Comparison of ENCODE assay signal across 1 cellular context in the genomic region with DNA sequence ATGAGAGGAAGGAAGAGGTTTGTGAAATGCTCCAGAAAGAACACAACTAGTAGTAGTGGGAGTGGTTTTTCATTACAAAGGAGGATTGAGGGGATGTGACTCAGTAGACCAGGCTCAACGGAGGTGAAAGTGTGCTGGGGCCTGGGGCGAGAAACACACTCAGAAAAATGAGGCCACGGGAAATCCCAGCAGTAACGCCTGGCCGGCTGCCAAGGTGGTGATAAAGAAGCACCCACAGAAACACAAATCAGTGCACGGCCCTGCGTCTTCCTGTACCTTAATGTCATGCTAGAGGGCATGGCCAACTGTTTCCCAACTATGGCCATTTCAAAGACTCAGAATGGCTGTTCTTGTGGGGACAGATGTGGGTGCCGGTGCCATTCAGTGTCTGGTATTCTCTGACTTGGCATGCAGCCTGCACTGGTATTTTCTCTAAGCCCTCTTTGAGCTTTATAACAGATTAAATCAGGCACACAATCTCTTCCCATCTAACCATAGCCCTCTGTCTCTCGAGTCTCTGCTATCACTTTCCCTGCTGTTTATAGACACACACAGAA.
TF ChIP-seq lines count a peak whose summit lies in the region.

No MANE protein-coding gene starts in this region.

TF ChIP-seq in GM12878, 131 proteins besides CTCF, POLR2A, EP300 and RAD21 (continued from another document):
- TF ChIP-seq CHD1 (IDR thresholded peaks at IDR 0.05; ENCODE audit: low read depth, low read length) (no peak), IRF4 (IDR thresholded peaks at IDR 0.05; ENCODE audit: low read depth, low read length) (peak; percentile 36; the same call in 1 of the 2 replicates), KAT2A (conservative IDR thresholded peaks at IDR 0.05; ENCODE audit: control insufficient read depth, low read depth, low read length) (no peak), FOXM1 (IDR thresholded peaks at IDR 0.05; ENCODE audit: low read depth, low read length) (no peak), CBX5 (IDR thresholded peaks at IDR 0.05; ENCODE audit: low read depth) (no peak), RUNX3 (IDR thresholded peaks at IDR 0.05; ENCODE audit: low read length) (peak; percentile 44; the same call in 1 of the 2 replicates), SMAD5 (IDR thresholded peaks at IDR 0.05; ENCODE audit: low read depth) (no peak), ZNF24 (IDR thresholded peaks at IDR 0.05) (no peak), RCOR1 (conservative IDR thresholded peaks at IDR 0.05; ENCODE audit: low read depth, low read length) (0 out of 2 replicates have a peak, but pooled peaks have one; percentile 72), NFIC (IDR thresholded peaks at IDR 0.05; ENCODE audit: low read depth, low read length) (no peak), TARDBP (IDR thresholded peaks at IDR 0.05; ENCODE audit: borderline replicate concordance) (no peak), BMI1 (IDR thresholded peaks at IDR 0.05; ENCODE audit: borderline replicate concordance) (no peak), SPI1 (IDR thresholded peaks at IDR 0.05; ENCODE audit: borderline replicate concordance, insufficient read depth, low read depth, low read length) (no peak), KDM1A (IDR thresholded peaks at IDR 0.05; ENCODE audit: borderline replicate concordance) (no peak), NR2C1 (IDR thresholded peaks at IDR 0.05) (no peak), FOS (IDR thresholded peaks at IDR 0.05; ENCODE audit: borderline replicate concordance, extremely low read depth, insufficient read length) (no peak), POLR2AphosphoS2 (IDR thresholded peaks at IDR 0.05; ENCODE audit: low read depth, low read length) (no peak), SIN3A (IDR thresholded peaks at IDR 0.05; ENCODE audit: low read depth, low read length) (no peak), MTA2 (IDR thresholded peaks at IDR 0.05; ENCODE audit: low read depth) (no peak), SREBF1 (IDR thresholded peaks at IDR 0.05; ENCODE audit: low read length) (no peak), PML (IDR thresholded peaks at IDR 0.05; ENCODE audit: low read length) (no peak), MYC (IDR thresholded peaks at IDR 0.05; ENCODE audit: insufficient read depth, insufficient read length, insufficient replicate concordance, low read length, severe bottlenecking) (no peak), ZNF384 (IDR thresholded peaks at IDR 0.05; ENCODE audit: borderline replicate concordance, low read depth, low read length) (no peak), MEF2A (IDR thresholded peaks at IDR 0.05; ENCODE audit: insufficient read depth, low read depth, low read length) (no peak), CBX3 (IDR thresholded peaks at IDR 0.05; ENCODE audit: borderline replicate concordance, low read depth) (no peak), PAX8 (IDR thresholded peaks at IDR 0.05) (no peak), TCF7 (IDR thresholded peaks at IDR 0.05; ENCODE audit: borderline replicate concordance) (no peak), RELA (IDR thresholded peaks at IDR 0.05; ENCODE audit: borderline replicate concordance, partially characterized antibody) (no peak), SMAD1 (IDR thresholded peaks at IDR 0.05; ENCODE audit: low read depth, partially characterized antibody) (peak; percentile 86), BHLHE40 (IDR thresholded peaks at IDR 0.05; ENCODE audit: borderline replicate concordance in 1 of 2, low read depth in 2 of 2, low read length in 1 of 2) (peak in 1 of 2 experiments; percentile 22; a peak in 1 of 4 replicates), STAT1 (conservative IDR thresholded peaks at IDR 0.05) (no peak)
- TF ChIP-seq, protein P1, sequence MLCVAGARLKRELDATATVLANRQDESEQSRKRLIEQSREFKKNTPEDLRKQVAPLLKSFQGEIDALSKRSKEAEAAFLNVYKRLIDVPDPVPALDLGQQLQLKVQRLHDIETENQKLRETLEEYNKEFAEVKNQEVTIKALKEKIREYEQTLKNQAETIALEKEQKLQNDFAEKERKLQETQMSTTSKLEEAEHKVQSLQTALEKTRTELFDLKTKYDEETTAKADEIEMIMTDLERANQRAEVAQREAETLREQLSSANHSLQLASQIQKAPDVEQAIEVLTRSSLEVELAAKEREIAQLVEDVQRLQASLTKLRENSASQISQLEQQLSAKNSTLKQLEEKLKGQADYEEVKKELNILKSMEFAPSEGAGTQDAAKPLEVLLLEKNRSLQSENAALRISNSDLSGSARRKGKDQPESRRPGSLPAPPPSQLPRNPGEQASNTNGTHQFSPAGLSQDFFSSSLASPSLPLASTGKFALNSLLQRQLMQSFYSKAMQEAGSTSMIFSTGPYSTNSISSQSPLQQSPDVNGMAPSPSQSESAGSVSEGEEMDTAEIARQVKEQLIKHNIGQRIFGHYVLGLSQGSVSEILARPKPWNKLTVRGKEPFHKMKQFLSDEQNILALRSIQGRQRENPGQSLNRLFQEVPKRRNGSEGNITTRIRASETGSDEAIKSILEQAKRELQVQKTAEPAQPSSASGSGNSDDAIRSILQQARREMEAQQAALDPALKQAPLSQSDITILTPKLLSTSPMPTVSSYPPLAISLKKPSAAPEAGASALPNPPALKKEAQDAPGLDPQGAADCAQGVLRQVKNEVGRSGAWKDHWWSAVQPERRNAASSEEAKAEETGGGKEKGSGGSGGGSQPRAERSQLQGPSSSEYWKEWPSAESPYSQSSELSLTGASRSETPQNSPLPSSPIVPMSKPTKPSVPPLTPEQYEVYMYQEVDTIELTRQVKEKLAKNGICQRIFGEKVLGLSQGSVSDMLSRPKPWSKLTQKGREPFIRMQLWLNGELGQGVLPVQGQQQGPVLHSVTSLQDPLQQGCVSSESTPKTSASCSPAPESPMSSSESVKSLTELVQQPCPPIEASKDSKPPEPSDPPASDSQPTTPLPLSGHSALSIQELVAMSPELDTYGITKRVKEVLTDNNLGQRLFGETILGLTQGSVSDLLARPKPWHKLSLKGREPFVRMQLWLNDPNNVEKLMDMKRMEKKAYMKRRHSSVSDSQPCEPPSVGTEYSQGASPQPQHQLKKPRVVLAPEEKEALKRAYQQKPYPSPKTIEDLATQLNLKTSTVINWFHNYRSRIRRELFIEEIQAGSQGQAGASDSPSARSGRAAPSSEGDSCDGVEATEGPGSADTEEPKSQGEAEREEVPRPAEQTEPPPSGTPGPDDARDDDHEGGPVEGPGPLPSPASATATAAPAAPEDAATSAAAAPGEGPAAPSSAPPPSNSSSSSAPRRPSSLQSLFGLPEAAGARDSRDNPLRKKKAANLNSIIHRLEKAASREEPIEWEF (IDR thresholded peaks at IDR 0.05; ENCODE audit: insufficient replicate concordance, low read depth, low read length): no peak
- TF ChIP-seq, protein P2, sequence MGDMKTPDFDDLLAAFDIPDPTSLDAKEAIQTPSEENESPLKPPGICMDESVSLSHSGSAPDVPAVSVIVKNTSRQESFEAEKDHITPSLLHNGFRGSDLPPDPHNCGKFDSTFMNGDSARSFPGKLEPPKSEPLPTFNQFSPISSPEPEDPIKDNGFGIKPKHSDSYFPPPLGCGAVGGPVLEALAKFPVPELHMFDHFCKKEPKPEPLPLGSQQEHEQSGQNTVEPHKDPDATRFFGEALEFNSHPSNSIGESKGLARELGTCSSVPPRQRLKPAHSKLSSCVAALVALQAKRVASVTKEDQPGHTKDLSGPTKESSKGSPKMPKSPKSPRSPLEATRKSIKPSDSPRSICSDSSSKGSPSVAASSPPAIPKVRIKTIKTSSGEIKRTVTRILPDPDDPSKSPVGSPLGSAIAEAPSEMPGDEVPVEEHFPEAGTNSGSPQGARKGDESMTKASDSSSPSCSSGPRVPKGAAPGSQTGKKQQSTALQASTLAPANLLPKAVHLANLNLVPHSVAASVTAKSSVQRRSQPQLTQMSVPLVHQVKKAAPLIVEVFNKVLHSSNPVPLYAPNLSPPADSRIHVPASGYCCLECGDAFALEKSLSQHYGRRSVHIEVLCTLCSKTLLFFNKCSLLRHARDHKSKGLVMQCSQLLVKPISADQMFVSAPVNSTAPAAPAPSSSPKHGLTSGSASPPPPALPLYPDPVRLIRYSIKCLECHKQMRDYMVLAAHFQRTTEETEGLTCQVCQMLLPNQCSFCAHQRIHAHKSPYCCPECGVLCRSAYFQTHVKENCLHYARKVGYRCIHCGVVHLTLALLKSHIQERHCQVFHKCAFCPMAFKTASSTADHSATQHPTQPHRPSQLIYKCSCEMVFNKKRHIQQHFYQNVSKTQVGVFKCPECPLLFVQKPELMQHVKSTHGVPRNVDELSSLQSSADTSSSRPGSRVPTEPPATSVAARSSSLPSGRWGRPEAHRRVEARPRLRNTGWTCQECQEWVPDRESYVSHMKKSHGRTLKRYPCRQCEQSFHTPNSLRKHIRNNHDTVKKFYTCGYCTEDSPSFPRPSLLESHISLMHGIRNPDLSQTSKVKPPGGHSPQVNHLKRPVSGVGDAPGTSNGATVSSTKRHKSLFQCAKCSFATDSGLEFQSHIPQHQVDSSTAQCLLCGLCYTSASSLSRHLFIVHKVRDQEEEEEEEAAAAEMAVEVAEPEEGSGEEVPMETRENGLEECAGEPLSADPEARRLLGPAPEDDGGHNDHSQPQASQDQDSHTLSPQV (IDR thresholded peaks at IDR 0.05): no peak
- TF ChIP-seq, protein P3, sequence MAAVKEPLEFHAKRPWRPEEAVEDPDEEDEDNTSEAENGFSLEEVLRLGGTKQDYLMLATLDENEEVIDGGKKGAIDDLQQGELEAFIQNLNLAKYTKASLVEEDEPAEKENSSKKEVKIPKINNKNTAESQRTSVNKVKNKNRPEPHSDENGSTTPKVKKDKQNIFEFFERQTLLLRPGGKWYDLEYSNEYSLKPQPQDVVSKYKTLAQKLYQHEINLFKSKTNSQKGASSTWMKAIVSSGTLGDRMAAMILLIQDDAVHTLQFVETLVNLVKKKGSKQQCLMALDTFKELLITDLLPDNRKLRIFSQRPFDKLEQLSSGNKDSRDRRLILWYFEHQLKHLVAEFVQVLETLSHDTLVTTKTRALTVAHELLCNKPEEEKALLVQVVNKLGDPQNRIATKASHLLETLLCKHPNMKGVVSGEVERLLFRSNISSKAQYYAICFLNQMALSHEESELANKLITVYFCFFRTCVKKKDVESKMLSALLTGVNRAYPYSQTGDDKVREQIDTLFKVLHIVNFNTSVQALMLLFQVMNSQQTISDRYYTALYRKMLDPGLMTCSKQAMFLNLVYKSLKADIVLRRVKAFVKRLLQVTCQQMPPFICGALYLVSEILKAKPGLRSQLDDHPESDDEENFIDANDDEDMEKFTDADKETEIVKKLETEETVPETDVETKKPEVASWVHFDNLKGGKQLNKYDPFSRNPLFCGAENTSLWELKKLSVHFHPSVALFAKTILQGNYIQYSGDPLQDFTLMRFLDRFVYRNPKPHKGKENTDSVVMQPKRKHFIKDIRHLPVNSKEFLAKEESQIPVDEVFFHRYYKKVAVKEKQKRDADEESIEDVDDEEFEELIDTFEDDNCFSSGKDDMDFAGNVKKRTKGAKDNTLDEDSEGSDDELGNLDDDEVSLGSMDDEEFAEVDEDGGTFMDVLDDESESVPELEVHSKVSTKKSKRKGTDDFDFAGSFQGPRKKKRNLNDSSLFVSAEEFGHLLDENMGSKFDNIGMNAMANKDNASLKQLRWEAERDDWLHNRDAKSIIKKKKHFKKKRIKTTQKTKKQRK (IDR thresholded peaks at IDR 0.05; ENCODE audit: low read depth, low read length): no peak
- TF ChIP-seq, protein P4, sequence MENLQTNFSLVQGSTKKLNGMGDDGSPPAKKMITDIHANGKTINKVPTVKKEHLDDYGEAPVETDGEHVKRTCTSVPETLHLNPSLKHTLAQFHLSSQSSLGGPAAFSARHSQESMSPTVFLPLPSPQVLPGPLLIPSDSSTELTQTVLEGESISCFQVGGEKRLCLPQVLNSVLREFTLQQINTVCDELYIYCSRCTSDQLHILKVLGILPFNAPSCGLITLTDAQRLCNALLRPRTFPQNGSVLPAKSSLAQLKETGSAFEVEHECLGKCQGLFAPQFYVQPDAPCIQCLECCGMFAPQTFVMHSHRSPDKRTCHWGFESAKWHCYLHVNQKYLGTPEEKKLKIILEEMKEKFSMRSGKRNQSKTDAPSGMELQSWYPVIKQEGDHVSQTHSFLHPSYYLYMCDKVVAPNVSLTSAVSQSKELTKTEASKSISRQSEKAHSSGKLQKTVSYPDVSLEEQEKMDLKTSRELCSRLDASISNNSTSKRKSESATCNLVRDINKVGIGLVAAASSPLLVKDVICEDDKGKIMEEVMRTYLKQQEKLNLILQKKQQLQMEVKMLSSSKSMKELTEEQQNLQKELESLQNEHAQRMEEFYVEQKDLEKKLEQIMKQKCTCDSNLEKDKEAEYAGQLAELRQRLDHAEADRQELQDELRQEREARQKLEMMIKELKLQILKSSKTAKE (IDR thresholded peaks at IDR 0.05; ENCODE audit: low read depth, poor library complexity, severe bottlenecking): no peak
- TF ChIP-seq, protein P5, sequence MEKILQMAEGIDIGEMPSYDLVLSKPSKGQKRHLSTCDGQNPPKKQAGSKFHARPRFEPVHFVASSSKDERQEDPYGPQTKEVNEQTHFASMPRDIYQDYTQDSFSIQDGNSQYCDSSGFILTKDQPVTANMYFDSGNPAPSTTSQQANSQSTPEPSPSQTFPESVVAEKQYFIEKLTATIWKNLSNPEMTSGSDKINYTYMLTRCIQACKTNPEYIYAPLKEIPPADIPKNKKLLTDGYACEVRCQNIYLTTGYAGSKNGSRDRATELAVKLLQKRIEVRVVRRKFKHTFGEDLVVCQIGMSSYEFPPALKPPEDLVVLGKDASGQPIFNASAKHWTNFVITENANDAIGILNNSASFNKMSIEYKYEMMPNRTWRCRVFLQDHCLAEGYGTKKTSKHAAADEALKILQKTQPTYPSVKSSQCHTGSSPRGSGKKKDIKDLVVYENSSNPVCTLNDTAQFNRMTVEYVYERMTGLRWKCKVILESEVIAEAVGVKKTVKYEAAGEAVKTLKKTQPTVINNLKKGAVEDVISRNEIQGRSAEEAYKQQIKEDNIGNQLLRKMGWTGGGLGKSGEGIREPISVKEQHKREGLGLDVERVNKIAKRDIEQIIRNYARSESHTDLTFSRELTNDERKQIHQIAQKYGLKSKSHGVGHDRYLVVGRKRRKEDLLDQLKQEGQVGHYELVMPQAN (conservative IDR thresholded peaks at IDR 0.05): no peak
- TF ChIP-seq, protein P6, sequence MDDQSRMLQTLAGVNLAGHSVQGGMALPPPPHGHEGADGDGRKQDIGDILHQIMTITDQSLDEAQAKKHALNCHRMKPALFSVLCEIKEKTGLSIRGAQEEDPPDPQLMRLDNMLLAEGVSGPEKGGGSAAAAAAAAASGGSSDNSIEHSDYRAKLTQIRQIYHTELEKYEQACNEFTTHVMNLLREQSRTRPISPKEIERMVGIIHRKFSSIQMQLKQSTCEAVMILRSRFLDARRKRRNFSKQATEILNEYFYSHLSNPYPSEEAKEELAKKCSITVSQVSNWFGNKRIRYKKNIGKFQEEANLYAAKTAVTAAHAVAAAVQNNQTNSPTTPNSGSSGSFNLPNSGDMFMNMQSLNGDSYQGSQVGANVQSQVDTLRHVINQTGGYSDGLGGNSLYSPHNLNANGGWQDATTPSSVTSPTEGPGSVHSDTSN (IDR thresholded peaks at IDR 0.05; ENCODE audit: insufficient replicate concordance, low read depth, low read length): no peak
